In the genomic region with DNA sequence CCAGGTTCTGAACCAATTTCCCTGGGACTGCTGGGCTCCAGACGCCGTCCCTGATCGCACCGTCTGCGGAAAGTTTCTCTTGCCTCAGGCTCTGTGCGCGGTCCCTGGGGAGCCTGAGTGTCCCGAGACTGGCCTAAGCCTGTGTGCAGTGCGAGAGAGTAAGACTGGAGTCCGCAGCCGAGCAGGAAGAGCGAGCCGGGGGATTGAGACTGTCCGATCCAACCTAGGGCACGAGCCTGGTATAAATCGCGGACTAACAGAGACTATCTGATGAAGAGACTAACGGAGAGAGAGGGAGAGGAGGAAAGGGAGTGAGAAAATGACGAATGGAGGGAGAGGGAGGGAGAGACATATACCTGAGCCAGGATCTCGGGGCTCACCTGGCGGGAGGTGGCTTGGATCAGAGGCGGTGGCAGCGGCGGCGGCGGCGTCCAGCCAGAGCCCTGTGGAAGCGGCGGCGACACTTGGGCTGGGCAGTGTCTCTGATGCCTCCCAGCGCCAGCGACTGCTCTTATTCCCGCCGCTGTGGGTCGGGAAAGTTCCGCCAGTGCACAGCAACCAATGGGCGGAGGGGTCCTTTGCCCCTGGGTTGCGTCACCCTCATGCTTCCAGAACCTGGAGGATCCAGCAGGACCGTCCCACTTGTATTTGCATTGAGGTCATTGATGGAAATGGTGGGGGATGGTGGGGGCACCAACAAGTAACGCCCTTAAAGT, we compare ENCODE assay signal across 11 cellular contexts. TPM values are rescaled to one million over a fixed set of nuclear protein-coding genes. Genes with fewer than 3 reads are reported as not detected.
DNase-seq lines count a peak whose midpoint lies in the region; ATAC-seq and TF ChIP-seq lines count a peak whose summit lies in the region.
"Had no signal": no experiment of that assay in that cellular context is flagged by ENCODE, and none has a peak within 500 bp of the region (broad histone marks: within the 10 kb centered on the region; RNA-seq: fewer than 3 reads in every experiment).

A gene with protein sequence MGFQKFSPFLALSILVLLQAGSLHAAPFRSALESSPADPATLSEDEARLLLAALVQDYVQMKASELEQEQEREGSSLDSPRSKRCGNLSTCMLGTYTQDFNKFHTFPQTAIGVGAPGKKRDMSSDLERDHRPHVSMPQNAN (minus strand): TSS at position 487 of the 716 bp plus-strand sequence. CDS start 1,159 bp downstream, outside the sequence.

- DNase-seq in activated naive CD4-positive, alpha-beta T cell treated with anti-CD3 and anti-CD28 coated beads for 36 hours: no peak
- no peak for DNase-seq in activated naive CD4-positive, alpha-beta T cell treated with Interleukin-2 at 50 U/mL for 16 hours
- no peak for DNase-seq in RWPE2 (ENCODE audit: low spot score)
- DNase-seq in stimulated activated effector memory CD8-positive, alpha-beta T cell treated with anti-CD3 and anti-CD28 coated beads, Interleukin-12 subunit alpha, Interleukin-12 subunit beta, amount 100 ng/mL, for 72 hours (ENCODE audit: low spot score in 2 of 2): no peak
- no peak for DNase-seq in HPDE6-E6E7 (ENCODE audit: extremely low spot score)
- no peak for DNase-seq in GM10266 (ENCODE audit: extremely low spot score)
- DNase-seq: PC-3; stimulated activated CD4-positive, alpha-beta T cell treated with anti-CD3 and anti-CD28 coated beads, Interleukin-1b, Interleukin-23, amount 100 ng/mL, for 48 hours had no signal

- no peaks in the 10 kb centered on the region for H3K9me3 Mint-ChIP-seq in activated naive CD4-positive, alpha-beta T cell treated with anti-CD3 and anti-CD28 coated beads for 36 hours
- H3K9me3 Mint-ChIP-seq in stimulated activated effector memory CD8-positive, alpha-beta T cell treated with anti-CD3 and anti-CD28 coated beads, Interleukin-12 subunit alpha, Interleukin-12 subunit beta, amount 100 ng/mL, for 72 hours: no peaks in the 10 kb centered on the region
- H3K9me3 Mint-ChIP-seq: dendritic cell treated with granulocyte-macrophage colony-stimulating factor and Interleukin-4, amounts not matched to agents 40 ng/mL and 50 ng/mL, for 4 days had no signal

- peaks cover 62% of the 10 kb centered on the region for H3K27me3 ChIP-seq in RWPE2 (ENCODE audit: insufficient read depth, poor library complexity, severe bottlenecking)

- no peaks in the 10 kb centered on the region for H3K4me1 ChIP-seq in RWPE2 (ENCODE audit: insufficient read depth, poor library complexity, severe bottlenecking)

- H3K4me3 Mint-ChIP-seq in activated naive CD4-positive, alpha-beta T cell treated with anti-CD3 and anti-CD28 coated beads for 36 hours: peak within 1 kb of the TSS; percentile 69
- peak within 1 kb of the TSS; percentile 71 for H3K4me3 Mint-ChIP-seq in stimulated activated effector memory CD8-positive, alpha-beta T cell treated with anti-CD3 and anti-CD28 coated beads, Interleukin-12 subunit alpha, Interleukin-12 subunit beta, amount 100 ng/mL, for 72 hours
- H3K4me3 Mint-ChIP-seq: dendritic cell treated with granulocyte-macrophage colony-stimulating factor and Interleukin-4, amounts not matched to agents 40 ng/mL and 50 ng/mL, for 4 days had no signal

- CTCF ChIA-PET in activated naive CD4-positive, alpha-beta T cell treated with anti-CD3 and anti-CD28 coated beads for 36 hours (lab: Charles Lee): interaction anchor here (0.7 to 4.9 kb wide), 2 partner anchors 64 to 103 kb away, joined by 3 to 89 read pairs; a partner anchor contains a TSS

- intact Hi-C loops in activated naive CD4-positive, alpha-beta T cell treated with anti-CD3 and anti-CD28 coated beads for 36 hours (cut with micrococcal nuclease): loop anchor here (5.0 to 10.0 kb wide), 2 partner anchors 450 to 1633 kb away; a partner anchor contains a TSS

- ATAC-seq in RWPE2 (ENCODE audit: low read depth) (peak; percentile 37; the same call in 1 of the 3 replicates), HG02798 (IDR thresholded peaks at IDR 0.05; ENCODE audit: poor library complexity, unreplicated experiment) (no peak)
- no peak for ATAC-seq in stimulated activated effector memory CD8-positive, alpha-beta T cell treated with anti-CD3 and anti-CD28 coated beads, Interleukin-12 subunit alpha, Interleukin-12 subunit beta, amount 100 ng/mL, for 72 hours
- ATAC-seq: PC-3 had no signal

- no peaks in the 10 kb centered on the region for H3K36me3 Mint-ChIP-seq in activated naive CD4-positive, alpha-beta T cell treated with anti-CD3 and anti-CD28 coated beads for 36 hours (ENCODE audit: low read depth)
- no peaks in the 10 kb centered on the region for H3K36me3 Mint-ChIP-seq in stimulated activated effector memory CD8-positive, alpha-beta T cell treated with anti-CD3 and anti-CD28 coated beads, Interleukin-12 subunit alpha, Interleukin-12 subunit beta, amount 100 ng/mL, for 72 hours

- no peaks in the 10 kb centered on the region for H3K36me3 ChIP-seq in RWPE2 (ENCODE audit: low read depth)

- no peak within 1 kb of the TSS for H3K27ac Mint-ChIP-seq in activated naive CD4-positive, alpha-beta T cell treated with anti-CD3 and anti-CD28 coated beads for 36 hours
- H3K27ac Mint-ChIP-seq in stimulated activated effector memory CD8-positive, alpha-beta T cell treated with anti-CD3 and anti-CD28 coated beads, Interleukin-12 subunit alpha, Interleukin-12 subunit beta, amount 100 ng/mL, for 72 hours: no peak within 1 kb of the TSS
- H3K27ac Mint-ChIP-seq: dendritic cell treated with granulocyte-macrophage colony-stimulating factor and Interleukin-4, amounts not matched to agents 40 ng/mL and 50 ng/mL, for 4 days had no signal

- no peaks in the 10 kb centered on the region for H3K9me3 ChIP-seq in RWPE2 (ENCODE audit: severe bottlenecking)

- TF ChIP-seq CTCF in RWPE2 (IDR thresholded peaks at IDR 0.05; ENCODE audit: poor library complexity, severe bottlenecking) (no peak), GM10266 (IDR thresholded peaks at IDR 0.05; ENCODE audit: control insufficient read depth, insufficient read depth, low read depth, missing control alignments) (no peak)

- H3K27ac ChIP-seq in RWPE2 (ENCODE audit: poor library complexity, severe bottlenecking): no peak within 1 kb of the TSS

- H3K4me1 Mint-ChIP-seq in activated naive CD4-positive, alpha-beta T cell treated with anti-CD3 and anti-CD28 coated beads for 36 hours (ENCODE audit: low read depth): peaks cover 33% of the 10 kb centered on the region
- peaks cover 37% of the 10 kb centered on the region for H3K4me1 Mint-ChIP-seq in stimulated activated effector memory CD8-positive, alpha-beta T cell treated with anti-CD3 and anti-CD28 coated beads, Interleukin-12 subunit alpha, Interleukin-12 subunit beta, amount 100 ng/mL, for 72 hours

- H3K27me3 Mint-ChIP-seq in activated naive CD4-positive, alpha-beta T cell treated with anti-CD3 and anti-CD28 coated beads for 36 hours (ENCODE audit: low read depth): peaks cover 71% of the 10 kb centered on the region

- H3K4me3 ChIP-seq in RWPE2 (ENCODE audit: severe bottlenecking): no peak within 1 kb of the TSS
- peak within 1 kb of the TSS; percentile 49 for H3K4me3 ChIP-seq in iPS-11a (ENCODE audit: low read depth, low read length)

RNA-seq across cellular contexts. Expression of the gene that starts here (rescaled TPM):
- not detected for total RNA-seq in activated naive CD4-positive, alpha-beta T cell treated with anti-CD3 and anti-CD28 coated beads for 36 hours
- total RNA-seq: PC-3 had no signal
